16 cellular contexts compared by ENCODE assay signal in genomic region chr15:52184721-52185120, GRCh38. TPM values are rescaled to one million over a fixed set of nuclear protein-coding genes. Genes with fewer than 3 reads are reported as not detected.
DNase-seq lines count a peak whose midpoint lies in the region; ATAC-seq, FAIRE-seq and TF ChIP-seq lines count a peak whose summit lies in the region.
"Had no signal": no experiment of that assay in that cellular context is flagged by ENCODE, and none has a peak within 500 bp of the region (broad histone marks: within the 10 kb centered on the region; RNA-seq: fewer than 3 reads in every experiment).

No MANE protein-coding gene starts in this region.

- no TSS peak for BruUV-seq in Caco-2 (replicated peaks; lab: Mats Ljungman, UMichigan)

- H3K4me1 Mint-ChIP-seq in Caco-2 (ENCODE audit: low read depth, unreplicated experiment), result peaks cover 5% of the 10 kb centered on the region

- H3K9me3 ChIP-seq in Caco-2 (no peaks in the 10 kb centered on the region), body of pancreas (no peaks in the 10 kb centered on the region), liver (ENCODE audit: control insufficient read depth in 4 of 4, low read length in 3 of 4) (no peaks in the 10 kb centered on the region), pancreas (no peaks in the 10 kb centered on the region), ascending aorta (no peaks in the 10 kb centered on the region)

- no peak for TF ChIP-seq POLR2A in body of pancreas (IDR thresholded peaks at IDR 0.05)

- no peak for FAIRE-seq in pancreas (lab: Jason Lieb, UNC)
- FAIRE-seq: GM18507 had no signal

- H3K4me3 Mint-ChIP-seq in Caco-2 (ENCODE audit: unreplicated experiment), result no peak overlapping the region
- H3K4me3 Mint-ChIP-seq: GM23338 had no signal

- intact Hi-C loops in Caco-2 (cut with micrococcal nuclease; ENCODE audit: unreplicated experiment) (loop anchor here (1.0 kb wide), 1 partner anchor 43 kb away; no protein-coding TSS in a partner anchor), body of pancreas (cut with DNase I) (no loop called here), pancreas (cut with DNase I) (no loop called here), head of caudate nucleus (cut with DNase I) (no loop called here), ascending aorta (cut with DNase I) (loop anchor here (5.0 to 10.0 kb wide), 2 partner anchors 68 to 500 kb away; no protein-coding TSS in a partner anchor)

- no peaks in the 10 kb centered on the region for H3K9me3 Mint-ChIP-seq in Caco-2 (ENCODE audit: unreplicated experiment)
- H3K9me3 Mint-ChIP-seq: CD4-positive, CD25-positive, alpha-beta regulatory T cell; GM23338 had no signal

- POLR2A ChIA-PET in Caco-2 (lab: Charles Lee), result no interaction called here

- no peaks in the 10 kb centered on the region for H3K27me3 Mint-ChIP-seq in Caco-2 (ENCODE audit: insufficient read depth, unreplicated experiment)
- H3K27me3 Mint-ChIP-seq: CD4-positive, CD25-positive, alpha-beta regulatory T cell had no signal

- TF ChIP-seq CTCF in Caco-2 (IDR thresholded peaks at IDR 0.05; ENCODE audit: insufficient read depth in 1 of 2, low read depth in 1 of 2, low read length in 1 of 2, severe bottlenecking in 1 of 2, unreplicated experiment in 1 of 2) (no peak), body of pancreas (IDR thresholded peaks at IDR 0.05) (peak in 1 of 7 experiments; percentile 3), liver (IDR thresholded peaks at IDR 0.05; ENCODE audit: low read depth, low read length, missing input control) (no peak), pancreas (IDR thresholded peaks at IDR 0.05) (no peak), ascending aorta (IDR thresholded peaks at IDR 0.05) (no peak)

- H3K27ac ChIP-seq in body of pancreas (peak overlapping the region; percentile 69 to 92 (median 78)), liver (ENCODE audit: low read depth in 1 of 2, low read length in 2 of 2) (no peak overlapping the region), pancreas (peak overlapping the region; percentile 47 to 87 (median 80)), ascending aorta (no peak overlapping the region)
- H3K27ac ChIP-seq: BLaER1 treated with 17β-estradiol and CSF1 and Interleukin-3, amounts not matched to agents 10 nM and 100 nM had no signal

- no peaks in the 10 kb centered on the region for H3K27me3 ChIP-seq in Caco-2 (replicated peaks; ENCODE audit: control insufficient read depth, insufficient read depth, low read length)
- H3K27me3 ChIP-seq in body of pancreas, result no peaks in the 10 kb centered on the region
- H3K27me3 ChIP-seq in liver (ENCODE audit: control insufficient read depth in 4 of 4, insufficient read depth in 4 of 4, low read length in 3 of 4), result no peaks in the 10 kb centered on the region
- H3K27me3 ChIP-seq in pancreas, result no peaks in the 10 kb centered on the region
- no peaks in the 10 kb centered on the region for H3K27me3 ChIP-seq in ascending aorta

- ATAC-seq in body of pancreas (peak; percentile 67), pancreas (peak; percentile 56 to 62 (median 58)), HG02759 (IDR thresholded peaks at IDR 0.05; ENCODE audit: unreplicated experiment) (no peak)
- ATAC-seq: GM12878, GM23338 had no signal

- H3K27ac Mint-ChIP-seq in Caco-2 (ENCODE audit: unreplicated experiment), result peak overlapping the region; percentile 40
- H3K27ac Mint-ChIP-seq: CD4-positive, CD25-positive, alpha-beta regulatory T cell; GM23338 had no signal

- peaks cover 12% of the 10 kb centered on the region for H3K4me1 ChIP-seq in Caco-2
- peaks cover 50% of the 10 kb centered on the region for H3K4me1 ChIP-seq in body of pancreas
- peaks cover 6 to 19% (median 7%) of the 10 kb centered on the region in 4 donors for H3K4me1 ChIP-seq in liver (ENCODE audit: control insufficient read depth in 4 of 4, insufficient read depth in 4 of 4, low read length in 3 of 4)
- peaks cover 24 to 34% (median 34%) of the 10 kb centered on the region in 3 donors for H3K4me1 ChIP-seq in pancreas
- peaks cover 0 to 3% of the 10 kb centered on the region in 2 donors for H3K4me1 ChIP-seq in ascending aorta

- TF ChIP-seq RAD21 in liver (IDR thresholded peaks at IDR 0.05), result no peak

- no peak overlapping the region for H3K4me3 ChIP-seq in Caco-2 (ENCODE audit: low read depth, low read length)
- no peak overlapping the region for H3K4me3 ChIP-seq in body of pancreas
- no peak overlapping the region for H3K4me3 ChIP-seq in liver (ENCODE audit: low read depth in 1 of 3, low read length in 3 of 3)
- no peak overlapping the region for H3K4me3 ChIP-seq in pancreas
- H3K4me3 ChIP-seq in ascending aorta, result no peak overlapping the region
- H3K4me3 ChIP-seq: BLaER1 treated with 17β-estradiol and CSF1 and Interleukin-3, amounts not matched to agents 10 nM and 100 nM; GM12878; GM23338 had no signal

- no peaks in the 10 kb centered on the region for H3K36me3 ChIP-seq in Caco-2 (ENCODE audit: control insufficient read depth, insufficient read depth, low read length)
- no peaks in the 10 kb centered on the region for H3K36me3 ChIP-seq in body of pancreas (replicated peaks in 1 of 2; ENCODE audit: insufficient read depth in 1 of 2, low read depth in 2 of 2)
- no peaks in the 10 kb centered on the region for H3K36me3 ChIP-seq in liver (ENCODE audit: control insufficient read depth in 4 of 4, insufficient read depth in 3 of 4, low read depth in 1 of 4, low read length in 3 of 4)
- no peaks in the 10 kb centered on the region for H3K36me3 ChIP-seq in pancreas
- H3K36me3 ChIP-seq in ascending aorta, result no peaks in the 10 kb centered on the region
- H3K36me3 ChIP-seq: BLaER1 treated with 17β-estradiol and CSF1 and Interleukin-3, amounts not matched to agents 10 nM and 100 nM had no signal

- peak in 1 of 2 experiments; percentile 56 for DNase-seq in Caco-2
- peak; percentile 41 to 75 (median 44) for DNase-seq in body of pancreas
- DNase-seq in pancreas, result peak in 3 of 6 donors; percentile 46 to 57 (median 47)
- DNase-seq in head of caudate nucleus, result no peak
- DNase-seq in activated CD4-positive, alpha-beta T cell treated with anti-CD3 and anti-CD28 coated beads for 48 hours, result no peak
- DNase-seq in ascending aorta (ENCODE audit: low spot score in 2 of 2), result no peak
- DNase-seq: ACHN; CD4-positive, CD25-positive, alpha-beta regulatory T cell; DMS79; H7 had no signal

- CTCF ChIA-PET in Caco-2 (lab: Charles Lee), result interaction anchor here (0.5 to 2.3 kb wide), 5 partner anchors 24 to 44 kb away, joined by 3 to 45 read pairs (median 4); no protein-coding TSS in a partner anchor

- no peak overlapping the region for H3K9ac ChIP-seq in liver (ENCODE audit: low read depth in 1 of 2, low read length in 2 of 2)
- H3K9ac ChIP-seq: BLaER1 treated with 17β-estradiol and CSF1 and Interleukin-3, amounts not matched to agents 10 nM and 100 nM had no signal

- H3K36me3 Mint-ChIP-seq in Caco-2 (ENCODE audit: insufficient read depth, unreplicated experiment), result no peaks in the 10 kb centered on the region
- H3K36me3 Mint-ChIP-seq: CD4-positive, CD25-positive, alpha-beta regulatory T cell had no signal

- 11 to 19% methylated on average over 5 of the region's 5 CpGs for WGBS in body of pancreas, 2 donors
- WGBS in liver, result 27% methylated on average over 5 of the region's 5 CpGs
- WGBS in pancreas, 2 donors, result 14% methylated on average over 5 of the region's 5 CpGs

TF ChIP-seq in liver, 16 proteins besides CTCF, POLR2A, EP300 and RAD21 (continues in another document):
- peak; percentile 32 to 62 for TF ChIP-seq HNF4A (conservative IDR thresholded peaks at IDR 0.05)
- TF ChIP-seq MAX (IDR thresholded peaks at IDR 0.05), result peak; percentile 20
- TF ChIP-seq EGR1 (IDR thresholded peaks at IDR 0.05; ENCODE audit: low read depth in 2 of 2), result peak in 1 of 2 donors; percentile 33
- peak; percentile 35 for TF ChIP-seq REST (IDR thresholded peaks at IDR 0.05)

RNA-seq across cellular contexts. Expression of gene GNB5, which starts 6.5 kb away (rescaled TPM):
- total RNA-seq in Caco-2 (2022), result 19.8 and 23.2 TPM in 2 replicates
- total RNA-seq in body of pancreas, result 10 to 100 TPM; 15.8 to 25.2 TPM
- 10 to 100 TPM; 14.1 to 19.2 TPM for total RNA-seq in liver
- 10 to 100 TPM; 13.7 to 17.4 TPM for polyA plus RNA-seq in liver
- total RNA-seq in pancreas, result 10 to 100 TPM; 12.2 to 19.0 (median 15.6) TPM
- polyA plus RNA-seq in pancreas, result 10 to 100 TPM; 15.7 to 28.2 TPM
- 8.8 TPM for total RNA-seq in ascending aorta

Comparison
In these comparisons a context has a peak if more than half of its experiments do, and no peak if none do; other contexts are left out.
1. DNase-seq: peak in body of pancreas (4 of 4); none in head of caudate nucleus (0 of 42), activated CD4-positive, alpha-beta T cell treated with anti-CD3 and anti-CD28 coated beads for 48 hours (single experiment) and ascending aorta (0 of 2).
2. H3K27ac ChIP-seq: peak in body of pancreas (4 of 4) and pancreas (4 of 4); none in liver (0 of 2) and ascending aorta (0 of 2).
3. intact Hi-C loops: an anchor here in Caco-2 (1.0 kb wide) and ascending aorta (5.0 to 10.0 kb wide); none called in body of pancreas, pancreas and head of caudate nucleus.